Comparison of ENCODE assay signal across 13 cellular contexts in genomic region chr3:149934524-149934923, GRCh38. TPM values are rescaled to one million over a fixed set of nuclear protein-coding genes. Genes with fewer than 3 reads are reported as not detected.
A peak's percentile ranks its signal among the peaks of the same experiment; 100 is the strongest.
DNase-seq lines count a peak whose midpoint lies in the region; ATAC-seq, FAIRE-seq and TF ChIP-seq lines count a peak whose summit lies in the region.
"Had no signal": no experiment of that assay in that cellular context is flagged by ENCODE, and none has a peak within 500 bp of the region (broad histone marks: within the 10 kb centered on the region; RNA-seq: fewer than 3 reads in every experiment).

No MANE protein-coding gene starts in this region.

- no peaks in the 10 kb centered on the region for H3K27me3 Mint-ChIP-seq in activated T-cell treated with anti-CD3 and anti-CD28 coated beads, Interleukin-2, amount 50 U/mL, for 72 hours (ENCODE audit: low read depth)
- H3K27me3 Mint-ChIP-seq in activated T-cell treated with anti-CD3 and anti-CD28 coated beads, Interleukin-2, amount 50 U/mL, for 24 hours, result no peaks in the 10 kb centered on the region

- peaks cover 4 to 13% of the 10 kb centered on the region in 2 donors for H3K36me3 Mint-ChIP-seq in activated T-cell treated with anti-CD3 and anti-CD28 coated beads, Interleukin-2, amount 50 U/mL, for 72 hours (ENCODE audit: insufficient read depth in 2 of 2)
- H3K36me3 Mint-ChIP-seq in activated T-cell treated with anti-CD3 and anti-CD28 coated beads, Interleukin-2, amount 50 U/mL, for 24 hours (ENCODE audit: low read depth), result peaks cover 64% of the 10 kb centered on the region

- H3K36me3 ChIP-seq in bronchial epithelial cell (ENCODE audit: control insufficient read depth, insufficient read depth, low read length), result no peaks in the 10 kb centered on the region
- H3K36me3 ChIP-seq in urinary bladder (ENCODE audit: insufficient read depth), result no peaks in the 10 kb centered on the region
- H3K36me3 ChIP-seq: colonic mucosa had no signal

- FAIRE-seq in bronchial epithelial cell (lab: Jason Lieb, UNC), result no peak

- H3K4me1 ChIP-seq in urinary bladder (ENCODE audit: insufficient read depth), result no peaks in the 10 kb centered on the region
- H3K4me1 ChIP-seq: colonic mucosa, testis had no signal

- H3K27ac ChIP-seq in urinary bladder (ENCODE audit: low read depth), result peak overlapping the region; percentile 50
- H3K27ac ChIP-seq: colonic mucosa, testis had no signal

- H3K9me3 Mint-ChIP-seq in activated T-cell treated with anti-CD3 and anti-CD28 coated beads, Interleukin-2, amount 50 U/mL, for 72 hours, result peaks cover 0 to 1% of the 10 kb centered on the region in 2 donors
- H3K9me3 Mint-ChIP-seq in activated T-cell treated with anti-CD3 and anti-CD28 coated beads, Interleukin-2, amount 50 U/mL, for 24 hours, result peaks cover 8% of the 10 kb centered on the region

- H3K4me3 ChIP-seq in bronchial epithelial cell (ENCODE audit: low read depth, low read length), result no peak overlapping the region
- no peak overlapping the region for H3K4me3 ChIP-seq in urinary bladder (ENCODE audit: low read depth, low read length)
- H3K4me3 ChIP-seq: colonic mucosa, testis had no signal

- no peak overlapping the region for H3K4me3 Mint-ChIP-seq in activated T-cell treated with anti-CD3 and anti-CD28 coated beads, Interleukin-2, amount 50 U/mL, for 72 hours
- no peak overlapping the region for H3K4me3 Mint-ChIP-seq in activated T-cell treated with anti-CD3 and anti-CD28 coated beads, Interleukin-2, amount 50 U/mL, for 24 hours

- TF ChIP-seq CTCF in bronchial epithelial cell (IDR thresholded peaks at IDR 0.05; ENCODE audit: insufficient read depth, low read length, severe bottlenecking), result no peak

- no peak for ATAC-seq in activated T-cell treated with anti-CD3 and anti-CD28 coated beads, Interleukin-2, amount 50 U/mL, for 72 hours (replicated peaks in 1 of 2)
- peak; percentile 81 for ATAC-seq in left lobe of liver

- no peak for DNase-seq in activated T-cell treated with anti-CD3 and anti-CD28 coated beads, Interleukin-2, amount 50 U/mL, for 72 hours
- DNase-seq in activated T-cell treated with anti-CD3 and anti-CD28 coated beads, Interleukin-2, amount 50 U/mL, for 24 hours, result no peak
- peak; percentile 39 for DNase-seq in bronchial epithelial cell (ENCODE audit: low read depth)
- no peak for DNase-seq in left lobe of liver (ENCODE audit: low spot score)
- no peak for DNase-seq in T-helper 1 cell
- no peak for DNase-seq in NCI-H2107 treated with DMSO at 0.1 percent for 48 hours (lab: John Stamatoyannopoulos, UW; ENCODE audit: unreplicated experiment)
- DNase-seq in stimulated activated naive CD4-positive, alpha-beta T cell treated with Interleukin-2 at 50 U/mL for 16 hours (lab: John Stamatoyannopoulos, UW), result no peak
- DNase-seq: activated CD4-positive, CD25-positive, alpha-beta regulatory T cell treated with anti-CD3 and anti-CD28 coated beads, Interleukin-2, amount 50 U/mL, for 72 hours; colonic mucosa; NCI-H524; retina; testis had no signal

- peak overlapping the region; percentile 89 for H3K27ac Mint-ChIP-seq in activated T-cell treated with anti-CD3 and anti-CD28 coated beads, Interleukin-2, amount 50 U/mL, for 72 hours
- no peak overlapping the region for H3K27ac Mint-ChIP-seq in activated T-cell treated with anti-CD3 and anti-CD28 coated beads, Interleukin-2, amount 50 U/mL, for 24 hours

- no peaks in the 10 kb centered on the region for H3K27me3 ChIP-seq in bronchial epithelial cell (ENCODE audit: control insufficient read depth, insufficient read depth, low read length)
- H3K27me3 ChIP-seq: colonic mucosa, testis had no signal

- peaks cover 19% of the 10 kb centered on the region for H3K4me1 Mint-ChIP-seq in activated T-cell treated with anti-CD3 and anti-CD28 coated beads, Interleukin-2, amount 50 U/mL, for 72 hours (ENCODE audit: low read depth)
- peaks cover 23% of the 10 kb centered on the region for H3K4me1 Mint-ChIP-seq in activated T-cell treated with anti-CD3 and anti-CD28 coated beads, Interleukin-2, amount 50 U/mL, for 24 hours (ENCODE audit: low read depth)

RNA-seq across cellular contexts. Expression of gene PFN2, which starts 36.2 kb away (rescaled TPM):
- total RNA-seq in activated T-cell treated with anti-CD3 and anti-CD28 coated beads, Interleukin-2, amount 50 U/mL, for 72 hours, result 1 to 10 TPM; 3.2 to 5.9 TPM
- 265 and 298 TPM in 2 replicates for total RNA-seq in bronchial epithelial cell
- total RNA-seq in left lobe of liver, result 7.5 TPM
- total RNA-seq in urinary bladder, result 159 TPM
- 98.9 TPM for polyA plus RNA-seq in urinary bladder

Comparison
In these comparisons a context has a peak if more than half of its experiments do, and no peak if none do; other contexts are left out.
1. RNA of gene PFN2, which starts 36.2 kb away (total RNA-seq): 265 to 298 TPM in bronchial epithelial cell and 159 TPM in urinary bladder (single experiment); 7.5 TPM in left lobe of liver (single experiment) and 3.2 to 5.9 TPM in activated T-cell treated with anti-CD3 and anti-CD28 coated beads, Interleukin-2, amount 50 U/mL, for 72 hours; every median in the first group is over 10 times any median in the second.